19 cellular contexts compared by ENCODE assay signal in the genomic region with DNA sequence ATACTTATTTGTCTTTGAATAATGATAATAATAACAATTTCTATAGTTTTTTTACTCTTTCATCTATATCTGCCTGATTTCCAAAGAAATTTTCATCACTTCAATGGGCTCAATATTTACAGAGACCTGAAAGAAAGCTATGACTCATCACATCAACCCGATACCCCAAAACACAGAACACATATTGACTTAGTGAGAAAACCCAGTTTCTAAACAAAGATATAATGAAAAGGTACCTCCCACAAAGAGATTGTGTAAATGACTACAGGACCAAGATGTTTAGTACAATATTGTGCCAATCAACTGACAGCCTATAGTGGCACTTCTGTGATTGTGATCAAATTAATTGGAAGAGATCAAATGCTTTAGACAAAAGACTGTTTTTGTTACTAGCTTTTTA.
DNase-seq lines count a peak whose midpoint lies in the region; ATAC-seq and TF ChIP-seq lines count a peak whose summit lies in the region.
"Had no signal": no experiment of that assay in that cellular context is flagged by ENCODE, and none has a peak within 500 bp of the region (broad histone marks: within the 10 kb centered on the region; RNA-seq: fewer than 3 reads in every experiment).

No MANE protein-coding gene starts in this region.

- TF ChIP-seq CTCF in Peyer's patch (IDR thresholded peaks at IDR 0.05): no peak

- no peaks in the 10 kb centered on the region for H3K79me2 ChIP-seq in mesendoderm (ENCODE audit: control insufficient read depth, insufficient read depth, low read length)

- H3K4me1 ChIP-seq in Peyer's patch: no peaks in the 10 kb centered on the region
- no peaks in the 10 kb centered on the region for H3K4me1 ChIP-seq in mesendoderm (ENCODE audit: control insufficient read depth, low read depth, low read length)
- H3K4me1 ChIP-seq: BE2C, Caco-2, HAP-1 had no signal

- no peak for TF ChIP-seq POLR2A in Peyer's patch (IDR thresholded peaks at IDR 0.05)

- no peak overlapping the region for H3K4ac ChIP-seq in mesendoderm (ENCODE audit: low read depth, low read length)

- no peak overlapping the region for H3K4me2 ChIP-seq in mesendoderm (ENCODE audit: low read length)
- H3K4me2 ChIP-seq: KMS-11 had no signal

- no peak overlapping the region for H3K56ac ChIP-seq in mesendoderm (ENCODE audit: low read length)

- no peak overlapping the region for H2AK5ac ChIP-seq in mesendoderm (ENCODE audit: low read length)

- no peak overlapping the region for H2BK120ac ChIP-seq in mesendoderm (ENCODE audit: low read depth, low read length)

- no peak overlapping the region for H2BK15ac ChIP-seq in mesendoderm (replicated peaks; ENCODE audit: low read depth)

- no CpG with 5 or more reads among the region's 1 CpG for WGBS in mesendoderm (ENCODE audit: extremely low coverage, insufficient coverage, low lambda C conversion rate)

- H3K18ac ChIP-seq in mesendoderm (ENCODE audit: low read length): no peak overlapping the region

- H3K23ac ChIP-seq in mesendoderm (ENCODE audit: low read length): no peak overlapping the region

- no peaks in the 10 kb centered on the region for H3K79me1 ChIP-seq in mesendoderm (ENCODE audit: low read length)

- H2BK5ac ChIP-seq in mesendoderm (ENCODE audit: low read length): no peak overlapping the region

- DNase-seq in COR-L47 (lab: John Stamatoyannopoulos, UW): peak; percentile 2
- DNase-seq in DMS53 (lab: John Stamatoyannopoulos, UW): peak; percentile 94
- peak; percentile 24 for DNase-seq in NCI-H146 treated with DMSO at 0.1 percent for 48 hours (lab: John Stamatoyannopoulos, UW; ENCODE audit: unreplicated experiment)
- peak; percentile 2 for DNase-seq in NCI-H774 (lab: John Stamatoyannopoulos, UW)
- no peak for DNase-seq in HuH-7.5 (ENCODE audit: low spot score)
- DNase-seq in Peyer's patch: no peak
- DNase-seq in mesendoderm: no peak
- DNase-seq: ACHN; BE2C; C1 segment of cervical spinal cord; Caco-2; CD4-positive, CD25-positive, alpha-beta regulatory T cell; CD8-positive, alpha-beta memory T cell; DMS79 treated with DMSO at 0.1 percent for 48 hours; GF-D8; GM23248 had no signal

- H4K5ac ChIP-seq in mesendoderm (ENCODE audit: low read length): no peak overlapping the region

- ATAC-seq in HG02973 (IDR thresholded peaks at IDR 0.05; ENCODE audit: unreplicated experiment): no peak

- H3K36me3 ChIP-seq in Peyer's patch: no peaks in the 10 kb centered on the region
- H3K36me3 ChIP-seq in mesendoderm (ENCODE audit: control insufficient read depth, insufficient read depth, low read length): no peaks in the 10 kb centered on the region
- H3K36me3 ChIP-seq: BE2C, HAP-1 had no signal

- no peaks in the 10 kb centered on the region for H3K9me3 ChIP-seq in Peyer's patch
- H3K9me3 ChIP-seq: BE2C, Caco-2, HAP-1 had no signal

- H3K27ac ChIP-seq in Peyer's patch (no peak overlapping the region), mesendoderm (ENCODE audit: low read depth, low read length) (no peak overlapping the region)
- H3K27ac ChIP-seq: GM23248, KMS-11 had no signal

- no peak overlapping the region for H3K9ac ChIP-seq in mesendoderm (ENCODE audit: low read length)
- H3K9ac ChIP-seq: GM23248, KMS-11 had no signal

- H3K4me3 ChIP-seq in Peyer's patch: no peak overlapping the region
- no peak overlapping the region for H3K4me3 ChIP-seq in mesendoderm (ENCODE audit: low read length)
- H3K4me3 ChIP-seq: GM23248, HAP-1 had no signal

- H4K8ac ChIP-seq in mesendoderm (ENCODE audit: low read depth, low read length): no peak overlapping the region

- H3K27me3 ChIP-seq in Peyer's patch (no peaks in the 10 kb centered on the region), mesendoderm (ENCODE audit: insufficient read depth, low read length, poor library complexity) (no peaks in the 10 kb centered on the region)
- H3K27me3 ChIP-seq: BE2C had no signal

Comparison
In these comparisons a context has a peak if more than half of its experiments do, and no peak if none do; other contexts are left out.
1. DNase-seq: peak in COR-L47 (single experiment), DMS53 (single experiment), NCI-H146 treated with DMSO at 0.1 percent for 48 hours (single experiment) and NCI-H774 (single experiment); none in HuH-7.5 (single experiment), Peyer's patch (0 of 3) and mesendoderm (single experiment).